ENCODE assay signal across 1 cellular context in genomic region chr3:54957711-54958110, GRCh38.
TF ChIP-seq lines count a peak whose summit lies in the region.

No MANE protein-coding gene starts in this region.

TF ChIP-seq in SK-N-SH, 30 proteins besides CTCF, POLR2A, EP300 and RAD21 (continued from another document):
- TF ChIP-seq SMC3 (IDR thresholded peaks at IDR 0.05; ENCODE audit: low read depth, low read length) (no peak), RXRA (IDR thresholded peaks at IDR 0.05; ENCODE audit: borderline replicate concordance, low read depth) (no peak)
